9 cellular contexts compared by ENCODE assay signal in the genomic region with DNA sequence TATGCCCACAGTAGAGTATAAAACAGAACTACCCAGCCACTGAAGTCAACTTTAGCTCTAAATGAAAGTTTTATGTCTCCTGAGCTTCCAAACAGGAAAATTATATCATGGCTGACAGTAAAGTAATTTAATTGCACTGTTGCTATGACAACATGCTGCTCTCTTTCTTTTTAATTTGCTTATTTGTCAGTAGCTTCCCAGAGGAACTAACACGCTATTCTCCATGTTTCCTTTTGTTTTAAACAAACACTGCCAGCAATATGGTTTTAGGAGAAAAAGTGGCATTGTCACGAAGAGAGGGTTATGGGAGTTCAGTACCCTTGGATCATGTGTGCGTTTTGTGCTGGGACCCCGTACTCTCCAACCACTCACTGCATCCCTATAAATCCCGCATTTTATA. TPM values are rescaled to one million over a fixed set of nuclear protein-coding genes. Genes with fewer than 3 reads are reported as not detected.
A peak's percentile ranks its signal among the peaks of the same experiment; 100 is the strongest.
DNase-seq lines count a peak whose midpoint lies in the region; FAIRE-seq and TF ChIP-seq lines count a peak whose summit lies in the region.
"Had no signal": no experiment of that assay in that cellular context is flagged by ENCODE, and none has a peak within 500 bp of the region (broad histone marks: within the 10 kb centered on the region; RNA-seq: fewer than 3 reads in every experiment).

No MANE protein-coding gene starts in this region.

- BruUV-seq in endothelial cell of umbilical vein (replicated peaks; lab: Mats Ljungman, UMichigan): no TSS peak

- no peak for TF ChIP-seq POLR2A in endothelial cell of umbilical vein (IDR thresholded peaks at IDR 0.05; ENCODE audit: low read depth, low read length)

- H3K27ac ChIP-seq in endothelial cell of umbilical vein (ENCODE audit: insufficient read depth, low read depth, low read length) (no peak overlapping the region), osteoblast (ENCODE audit: low read depth, low read length) (peak overlapping the region; percentile 87)

- H3K36me3 ChIP-seq in NT2/D1 (ENCODE audit: insufficient read depth, insufficient read length, low read length) (peaks cover 34% of the 10 kb centered on the region), endothelial cell of umbilical vein (ENCODE audit: control insufficient read depth in 2 of 2, extremely low read depth in 1 of 2, insufficient read depth in 2 of 2, low read length in 2 of 2) (peaks cover 2 to 6% of the 10 kb centered on the region in 2 experiments), osteoblast (ENCODE audit: insufficient read depth, low read length) (no peaks in the 10 kb centered on the region)

- POLR2A ChIA-PET in endothelial cell of umbilical vein (lab: Charles Lee): no interaction called here

- intact Hi-C loops in endothelial cell of umbilical vein (cut with micrococcal nuclease): loop anchor here (5.0 kb wide), 3 partner anchors 63 to 388 kb away; no protein-coding TSS in a partner anchor

- dilution Hi-C loops in endothelial cell of umbilical vein (cut with MboI; ENCODE audit: extremely low pct_ligation_motif_present, low sequenced_read_pairs): no loop called here

- no peaks in the 10 kb centered on the region for H3K9me1 ChIP-seq in endothelial cell of umbilical vein (replicated peaks; ENCODE audit: control insufficient read depth, extremely low read depth, insufficient read depth, low read length)

- CTCF ChIA-PET in endothelial cell of umbilical vein (lab: Charles Lee): interaction anchor here (0.6 to 1.3 kb wide), 3 partner anchors 79 to 789 kb away, joined by 3 to 4 read pairs (median 3); no protein-coding TSS in a partner anchor

- H3K4me1 ChIP-seq in NT2/D1 (ENCODE audit: insufficient read depth, insufficient read length): no peaks in the 10 kb centered on the region
- peaks cover 6% of the 10 kb centered on the region for H3K4me1 ChIP-seq in endothelial cell of umbilical vein (ENCODE audit: control insufficient read depth, extremely low read depth, insufficient read depth, low read length)
- H3K4me1 ChIP-seq in osteoblast (ENCODE audit: insufficient read depth, low read length): peaks cover 12% of the 10 kb centered on the region

- H3K27me3 ChIP-seq in NT2/D1 (ENCODE audit: insufficient read depth, insufficient read length) (no peaks in the 10 kb centered on the region), endothelial cell of umbilical vein (ENCODE audit: control insufficient read depth in 2 of 2, insufficient read depth in 2 of 2, low read length in 2 of 2) (no peaks in the 10 kb centered on the region), osteoblast (ENCODE audit: insufficient read depth, low read length) (no peaks in the 10 kb centered on the region)

- H3K4me3 ChIP-seq in NT2/D1 (ENCODE audit: insufficient read length, low read depth): peak overlapping the region; percentile 76
- H3K4me3 ChIP-seq in endothelial cell of umbilical vein (replicated peaks in 1 of 3; ENCODE audit: insufficient read depth in 1 of 3, low read depth in 1 of 3, low read length in 3 of 3): peak overlapping the region in 2 of 3 experiments; percentile 11 to 78
- peak overlapping the region; percentile 87 for H3K4me3 ChIP-seq in osteoblast (ENCODE audit: insufficient read depth, low read length)

- H3K9ac ChIP-seq in NT2/D1 (ENCODE audit: insufficient read length, low read depth) (no peak overlapping the region), endothelial cell of umbilical vein (replicated peaks; ENCODE audit: extremely low read depth, insufficient read depth, low read length) (peak overlapping the region; percentile 79)

- H3K9me3 ChIP-seq in NT2/D1 (ENCODE audit: insufficient read depth, low read length) (no peaks in the 10 kb centered on the region), endothelial cell of umbilical vein (replicated peaks; ENCODE audit: control insufficient read depth, insufficient read depth, low read length) (no peaks in the 10 kb centered on the region), osteoblast (ENCODE audit: low read depth, low read length) (no peaks in the 10 kb centered on the region)

- peak; percentile 15 for DNase-seq in COR-L47 (lab: John Stamatoyannopoulos, UW)
- DNase-seq in NT2/D1 (ENCODE audit: low read depth, low spot score): no peak
- peak; percentile 53 for DNase-seq in endothelial cell of umbilical vein (ENCODE audit: low read depth, low spot score)
- DNase-seq in osteoblast (ENCODE audit: insufficient read length, low spot score, missing footprints): no peak
- DNase-seq in NCI-H2029 (lab: John Stamatoyannopoulos, UW): no peak
- DNase-seq in GOT3 (lab: John Stamatoyannopoulos, UW): no peak
- no peak for DNase-seq in A172 (ENCODE audit: low spot score)
- no peak for DNase-seq in NCI-H526 (lab: John Stamatoyannopoulos, UW)
- DNase-seq: NCI-H2029 treated with DMSO at 0.1 percent for 48 hours had no signal

- H2AFZ ChIP-seq in endothelial cell of umbilical vein (ENCODE audit: low read depth, low read length): no peak overlapping the region
- H2AFZ ChIP-seq in osteoblast (ENCODE audit: low read length): peak overlapping the region; percentile 25

- TF ChIP-seq CTCF in endothelial cell of umbilical vein (IDR thresholded peaks at IDR 0.05; ENCODE audit: extremely low read depth in 1 of 2, insufficient read depth in 1 of 2, low read depth in 1 of 2, low read length in 2 of 2): no peak
- TF ChIP-seq CTCF in osteoblast (IDR thresholded peaks at IDR 0.05; ENCODE audit: extremely low read depth, low read depth, low read length): no peak

- H3K4me2 ChIP-seq in endothelial cell of umbilical vein (ENCODE audit: insufficient read depth, low read length): peak overlapping the region; percentile 93
- peak overlapping the region; percentile 91 for H3K4me2 ChIP-seq in osteoblast (ENCODE audit: insufficient read depth, low read length)

- H4K20me1 ChIP-seq in endothelial cell of umbilical vein (replicated peaks; ENCODE audit: control insufficient read depth, extremely low read depth, insufficient read depth, low read length): no peaks in the 10 kb centered on the region
- no peaks in the 10 kb centered on the region for H4K20me1 ChIP-seq in osteoblast (ENCODE audit: insufficient read depth, low read length)

- H3K79me2 ChIP-seq in endothelial cell of umbilical vein (ENCODE audit: control insufficient read depth, insufficient read depth, low read length): no peaks in the 10 kb centered on the region
- H3K79me2 ChIP-seq in osteoblast (ENCODE audit: insufficient read depth, low read length): peaks cover 13% of the 10 kb centered on the region

- peak; percentile 67 for FAIRE-seq in endothelial cell of umbilical vein (lab: Jason Lieb, UNC)

TF ChIP-seq in endothelial cell of umbilical vein, 7 proteins besides CTCF, POLR2A, EP300 and RAD21:
- TF ChIP-seq FOS (IDR thresholded peaks at IDR 0.05; ENCODE audit: borderline replicate concordance, insufficient read depth, low read length): no peak
- TF ChIP-seq GATA2 (IDR thresholded peaks at IDR 0.05; ENCODE audit: insufficient read depth, insufficient read length, low read depth, low read length): no peak
- TF ChIP-seq EZH2 (IDR thresholded peaks at IDR 0.05; ENCODE audit: borderline replicate concordance, low read depth, low read length, severe bottlenecking): no peak
- TF ChIP-seq JUN (IDR thresholded peaks at IDR 0.05; ENCODE audit: borderline replicate concordance, insufficient read depth, insufficient read length, low read depth): no peak
- TF ChIP-seq POLR2AphosphoS5 (IDR thresholded peaks at IDR 0.05; ENCODE audit: insufficient read depth, low read depth, low read length): no peak
- TF ChIP-seq, protein P1, sequence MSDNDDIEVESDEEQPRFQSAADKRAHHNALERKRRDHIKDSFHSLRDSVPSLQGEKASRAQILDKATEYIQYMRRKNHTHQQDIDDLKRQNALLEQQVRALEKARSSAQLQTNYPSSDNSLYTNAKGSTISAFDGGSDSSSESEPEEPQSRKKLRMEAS (IDR thresholded peaks at IDR 0.05; ENCODE audit: insufficient read depth, insufficient read length): no peak
- TF ChIP-seq MYC (IDR thresholded peaks at IDR 0.05; ENCODE audit: low read depth, low read length): no peak

RNA-seq across cellular contexts. Expression of a gene that starts 1.9 kb away (rescaled TPM):
- total RNA-seq in endothelial cell of umbilical vein: 41.8 and 44.7 TPM in 2 replicates
- polyA plus RNA-seq in endothelial cell of umbilical vein: 16.7 and 16.9 TPM in 2 replicates
- polyA plus RNA-seq in endothelial cell of umbilical vein (2011; cell fraction: cytosol; rRNA removed): 18.5 and 19.6 TPM in 2 replicates
- polyA plus RNA-seq in endothelial cell of umbilical vein (2011; cell fraction: nucleus; rRNA removed): 19.9 and 23.8 TPM in 2 replicates
- 26.9 and 29.9 TPM in 2 replicates for polyA plus RNA-seq in endothelial cell of umbilical vein (2012)
- 67.6 and 73.4 TPM in 2 replicates for polyA minus RNA-seq in endothelial cell of umbilical vein
- 9.5 TPM for polyA minus RNA-seq in endothelial cell of umbilical vein (2011; cell fraction: cytosol; rRNA and poly(A)+ RNA removed)
- 82.7 and 114 TPM in 2 replicates for polyA minus RNA-seq in endothelial cell of umbilical vein (2011; cell fraction: nucleus; rRNA and poly(A)+ RNA removed)
- total RNA-seq in osteoblast: 44.5 and 49.9 TPM in 2 replicates
- total RNA-seq in A172 (2014; rRNA removed; shearing (Covaris generic)): 2.7 and 3.3 TPM in 2 replicates

Comparison
In these comparisons a context has a peak if more than half of its experiments do, and no peak if none do; other contexts are left out.
1. DNase-seq: peak in COR-L47 (single experiment) and endothelial cell of umbilical vein (single experiment); none in NT2/D1 (single experiment), osteoblast (single experiment), NCI-H2029 (single experiment), GOT3 (single experiment), A172 (single experiment) and NCI-H526 (0 of 2).
2. RNA of a gene that starts 1.9 kb away (total RNA-seq): 44.5 to 49.9 TPM in osteoblast and 41.8 to 44.7 TPM in endothelial cell of umbilical vein; 2.7 to 3.3 TPM in A172; every median in the first group is over 10 times any median in the second.
3. Peak in every context shown above with its lines, with median percentiles within 50 percentile points of each other: H3K4me3 ChIP-seq.